Comparison of ENCODE assay signal across 21 cellular contexts in genomic region chr15:88716543-88717341, GRCh38.
"Had no signal": no experiment of that assay in that cellular context is flagged by ENCODE, and none has a peak within 500 bp of the region (broad histone marks: within the 10 kb centered on the region; RNA-seq: fewer than 3 reads in every experiment).

No MANE protein-coding gene starts in this region.

- H3K36me3 ChIP-seq: suprapubic skin, transverse colon, upper lobe of right lung, vagina had no signal

- FAIRE-seq: colon, frontal cortex, keratinocyte had no signal

- H3K4me2 ChIP-seq: smooth muscle cell had no signal

- H3K27ac Mint-ChIP-seq: memory B cell, progenitor cell of endocrine pancreas had no signal

- H3K4me3 Mint-ChIP-seq: memory B cell; stimulated activated naive CD8-positive, alpha-beta T cell treated with anti-CD3 and anti-CD28 coated beads, Interleukin-15, amount 100 ng/mL, for 72 hours had no signal

- H3K79me2 ChIP-seq: parathyroid adenoma had no signal

- H3K36me3 Mint-ChIP-seq: memory B cell; naive thymus-derived CD8-positive, alpha-beta T cell had no signal

- H3K27me3 ChIP-seq: vagina had no signal

- H3K4me1 Mint-ChIP-seq: stimulated activated naive CD8-positive, alpha-beta T cell treated with anti-CD3 and anti-CD28 coated beads, Interleukin-15, amount 100 ng/mL, for 72 hours had no signal

- H3K4me3 ChIP-seq: dorsolateral prefrontal cortex, lung, smooth muscle cell, suprapubic skin, transverse colon, upper lobe of right lung, vagina had no signal

- H3K9me3 ChIP-seq: suprapubic skin, transverse colon, upper lobe of right lung, vagina had no signal

- ATAC-seq: naive thymus-derived CD8-positive, alpha-beta T cell; stimulated activated naive CD8-positive, alpha-beta T cell treated with anti-CD3 and anti-CD28 coated beads, Interleukin-15, amount 100 ng/mL, for 72 hours; upper lobe of right lung had no signal

- H3K27ac ChIP-seq: parathyroid adenoma, suprapubic skin, transverse colon, upper lobe of right lung, vagina had no signal

- DNase-seq: dorsolateral prefrontal cortex; effector CD4-positive, alpha-beta T cell; naive thymus-derived CD8-positive, alpha-beta T cell; stimulated activated CD4-positive, alpha-beta T cell treated with anti-CD3 and anti-CD28 coated beads, Interleukin-12 subunit alpha, Interleukin-12 subunit beta, amount 100 ng/mL, for 4 hours; stimulated activated CD4-positive, alpha-beta T cell treated with anti-CD3 and anti-CD28 coated beads, Interleukin-1b, Interleukin-23, amount 100 ng/mL, for 48 hours; stimulated activated CD4-positive, alpha-beta T cell treated with anti-CD3 and anti-CD28 coated beads, Interleukin-4, amount 100 ng/mL, for 1 hour; stimulated activated CD8-positive, alpha-beta memory T cell treated with anti-CD3 and anti-CD28 coated beads, Interleukin-4, amount 100 ng/mL, for 48 hours; stimulated activated naive CD4-positive, alpha-beta T cell; stimulated activated naive CD8-positive, alpha-beta T cell treated with anti-CD3 and anti-CD28 coated beads, Interleukin-15, amount 100 ng/mL, for 72 hours; transverse colon; upper lobe of right lung had no signal

- H3K9ac ChIP-seq: parathyroid adenoma had no signal

- H3K9me3 Mint-ChIP-seq: memory B cell; naive thymus-derived CD8-positive, alpha-beta T cell; stimulated activated naive CD8-positive, alpha-beta T cell treated with anti-CD3 and anti-CD28 coated beads, Interleukin-15, amount 100 ng/mL, for 72 hours had no signal

- H3K4me1 ChIP-seq: parathyroid adenoma, suprapubic skin, transverse colon, upper lobe of right lung, vagina had no signal

- H2AFZ ChIP-seq: parathyroid adenoma had no signal
